ENCODE assay signal across 1 cellular context in the genomic region with DNA sequence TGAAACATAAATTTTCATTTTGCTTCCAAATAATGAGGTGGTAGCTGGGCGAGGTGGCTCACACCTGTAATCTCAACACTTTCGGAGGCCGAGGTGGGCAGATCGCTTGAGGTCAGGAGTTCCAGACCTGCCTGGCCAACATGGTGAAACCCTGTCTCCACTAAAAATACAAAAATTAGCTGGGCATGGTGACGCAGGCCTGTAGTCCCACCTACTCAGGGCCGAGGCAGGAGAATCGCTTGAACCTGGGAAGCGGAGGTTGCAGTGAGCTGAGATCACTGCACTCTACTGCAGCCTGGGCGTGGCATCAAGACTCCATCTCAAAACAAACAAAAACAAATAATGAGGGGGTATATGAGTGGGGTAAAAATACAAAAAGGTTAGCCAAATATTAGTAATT.
TF ChIP-seq lines count a peak whose summit lies in the region.

No MANE protein-coding gene starts in this region.

TF ChIP-seq in K562, 482 proteins besides CTCF, POLR2A, EP300 and RAD21:
- TF ChIP-seq SP1 (CRISPR knock-in tag; IDR thresholded peaks at IDR 0.05) = peak; percentile 26; the same call in 1 of the 2 replicates
- TF ChIP-seq, protein P1, sequence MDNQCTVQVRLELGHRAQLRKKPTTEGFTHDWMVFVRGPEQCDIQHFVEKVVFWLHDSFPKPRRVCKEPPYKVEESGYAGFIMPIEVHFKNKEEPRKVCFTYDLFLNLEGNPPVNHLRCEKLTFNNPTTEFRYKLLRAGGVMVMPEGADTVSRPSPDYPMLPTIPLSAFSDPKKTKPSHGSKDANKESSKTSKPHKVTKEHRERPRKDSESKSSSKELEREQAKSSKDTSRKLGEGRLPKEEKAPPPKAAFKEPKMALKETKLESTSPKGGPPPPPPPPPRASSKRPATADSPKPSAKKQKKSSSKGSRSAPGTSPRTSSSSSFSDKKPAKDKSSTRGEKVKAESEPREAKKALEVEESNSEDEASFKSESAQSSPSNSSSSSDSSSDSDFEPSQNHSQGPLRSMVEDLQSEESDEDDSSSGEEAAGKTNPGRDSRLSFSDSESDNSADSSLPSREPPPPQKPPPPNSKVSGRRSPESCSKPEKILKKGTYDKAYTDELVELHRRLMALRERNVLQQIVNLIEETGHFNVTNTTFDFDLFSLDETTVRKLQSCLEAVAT (IDR thresholded peaks at IDR 0.05) = 0 out of 4 replicates have a peak, but pooled peaks of 1 of the 2 experiments have one; percentile 39
